ENCODE assay signal across 20 cellular contexts in the genomic region with DNA sequence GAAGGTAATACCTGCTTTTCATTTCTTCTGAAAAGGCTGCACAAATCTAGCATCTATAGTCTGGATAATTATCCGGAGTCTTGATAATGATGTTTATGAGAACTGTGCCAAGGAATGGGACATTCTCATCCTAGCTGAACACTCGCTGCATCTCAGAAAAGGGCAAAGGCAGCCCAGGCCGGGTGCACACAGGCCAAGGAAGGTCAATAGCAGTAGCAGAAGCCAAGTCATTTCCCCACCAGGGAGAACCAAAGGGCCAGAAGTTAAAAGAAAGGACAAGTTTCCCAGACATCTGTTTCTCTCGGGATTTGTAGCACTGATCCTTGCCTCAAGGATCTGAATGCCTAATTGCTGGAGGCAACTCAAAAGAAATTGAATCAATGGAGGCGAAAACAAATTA.
"Had no signal": no experiment of that assay in that cellular context is flagged by ENCODE, and none has a peak within 500 bp of the region (broad histone marks: within the 10 kb centered on the region; RNA-seq: fewer than 3 reads in every experiment).

No MANE protein-coding gene starts in this region.

- H3K4me1 ChIP-seq: adrenal gland, SJCRH30 had no signal

- DNase-seq: activated CD4-positive, alpha-beta T cell treated with anti-CD3 and anti-CD28 coated beads for 36 hours; activated CD8-positive, alpha-beta memory T cell treated with anti-CD3 and anti-CD28 coated beads, Interleukin-2, amount 50 U/mL, for 4 hours; activated CD8-positive, alpha-beta T cell treated with anti-CD3 and anti-CD28 coated beads for 36 hours; activated naive CD4-positive, alpha-beta T cell treated with anti-CD3 and anti-CD28 coated beads, Interleukin-2, amount 50 U/mL, for 16 hours; activated naive CD8-positive, alpha-beta T cell treated with anti-CD3 and anti-CD28 coated beads, Interleukin-2, amount 10 ng/mL, durations not matched to agents 7 days and 5 days; adrenal gland; anterior cingulate cortex; caudate nucleus; Kasumi-1; KBM-7; NCI-H1930; NCI-H2171; NCI-H2227 treated with DMSO at 0.1 percent for 48 hours; NCI-H446 treated with DMSO at 0.1 percent for 48 hours; NCI-H526 treated with DMSO at 0.1 percent for 48 hours; NCI-H82; SJCRH30; SK-N-SH; T-helper 1 cell had no signal

- H3K27me3 ChIP-seq: adrenal gland, SJCRH30 had no signal

- ATAC-seq: activated CD4-positive, alpha-beta T cell treated with anti-CD3 and anti-CD28 coated beads for 36 hours; activated CD8-positive, alpha-beta T cell treated with anti-CD3 and anti-CD28 coated beads for 36 hours had no signal

- H3K9me3 ChIP-seq: adrenal gland, SJCRH30, SK-N-SH had no signal

- H3K36me3 ChIP-seq: adrenal gland, SJCRH30 had no signal

- H3K27ac ChIP-seq: SJCRH30, VCaP had no signal

- H3K4me3 ChIP-seq: adrenal gland, SJCRH30 had no signal
